In the genomic region with DNA sequence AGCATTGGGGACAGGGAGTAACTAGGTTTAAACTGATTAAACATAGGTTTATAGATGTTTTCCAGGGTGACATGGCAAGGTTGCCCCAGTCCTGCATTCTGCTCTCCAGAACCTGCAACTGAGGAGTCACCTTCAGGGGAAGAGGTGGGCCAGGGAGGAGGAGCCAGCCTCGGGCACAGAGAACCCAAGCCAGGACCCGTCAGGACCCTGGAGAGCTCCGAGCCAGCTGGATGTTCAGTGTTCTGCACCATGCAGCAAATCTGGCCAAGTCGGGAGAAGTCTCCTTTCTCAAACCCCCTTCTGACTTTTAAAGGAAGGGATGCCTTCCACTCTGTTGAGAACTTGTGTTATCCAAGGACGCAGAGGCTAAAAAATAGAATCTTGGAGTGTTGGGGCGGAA, we compare ENCODE assay signal across 9 cellular contexts.
A peak's percentile ranks its signal among the peaks of the same experiment; 100 is the strongest.
DNase-seq lines count a peak whose midpoint lies in the region; TF ChIP-seq lines count a peak whose summit lies in the region.
"Had no signal": no experiment of that assay in that cellular context is flagged by ENCODE, and none has a peak within 500 bp of the region (broad histone marks: within the 10 kb centered on the region; RNA-seq: fewer than 3 reads in every experiment).

No MANE protein-coding gene starts in this region.

- CTCF ChIA-PET in MCF 10A (lab: Yijun Ruan, JAX) = interaction anchor here (0.6 to 7.6 kb wide), 4 partner anchors 10 to 128 kb away, joined by 3 to 104 read pairs (median 30); no protein-coding TSS in a partner anchor

- H3K36me3 ChIP-seq in breast epithelium = no peaks in the 10 kb centered on the region
- no peaks in the 10 kb centered on the region for H3K36me3 ChIP-seq in testis (ENCODE audit: low read depth, missing control alignments)
- no peaks in the 10 kb centered on the region for H3K36me3 ChIP-seq in transverse colon

- H3K4me3 ChIP-seq in breast epithelium (no peak overlapping the region), testis (no peak overlapping the region), transverse colon (no peak overlapping the region)

- peak; percentile 55 for DNase-seq in MCF 10A (ENCODE audit: unreplicated experiment)
- no peak for DNase-seq in breast epithelium (ENCODE audit: low spot score in 2 of 2)
- DNase-seq in activated CD8-positive, alpha-beta memory T cell treated with anti-CD3 and anti-CD28 coated beads, Interleukin-2, amount 50 U/mL, for 48 hours = peak; percentile 81
- DNase-seq in hepatic stellate cell (ENCODE audit: low spot score) = peak; percentile 29
- peak; percentile 72 for DNase-seq in testis
- no peak for DNase-seq in transverse colon
- no peak for DNase-seq in Ammon's horn (ENCODE audit: low spot score)
- no peak for DNase-seq in NCI-H526 (lab: John Stamatoyannopoulos, UW)

- H3K9me3 ChIP-seq in breast epithelium (no peaks in the 10 kb centered on the region), testis (no peaks in the 10 kb centered on the region), transverse colon (no peaks in the 10 kb centered on the region)

- no peak for TF ChIP-seq EP300 in transverse colon (IDR thresholded peaks at IDR 0.05; ENCODE audit: low read depth)

- TF ChIP-seq POLR2A in breast epithelium (IDR thresholded peaks at IDR 0.05) = no peak
- TF ChIP-seq POLR2A in testis (IDR thresholded peaks at IDR 0.05) = no peak
- no peak for TF ChIP-seq POLR2A in transverse colon (IDR thresholded peaks at IDR 0.05)

- H3K36me3 Mint-ChIP-seq in MCF 10A (ENCODE audit: insufficient read depth, unreplicated experiment) = no peaks in the 10 kb centered on the region
- H3K36me3 Mint-ChIP-seq: stimulated activated effector memory CD8-positive, alpha-beta T cell treated with anti-CD3 and anti-CD28 coated beads, Interleukin-12 subunit alpha, Interleukin-12 subunit beta, amount 100 ng/mL, for 72 hours had no signal

- H3K9me3 Mint-ChIP-seq in MCF 10A (ENCODE audit: unreplicated experiment) = no peaks in the 10 kb centered on the region
- H3K9me3 Mint-ChIP-seq: stimulated activated effector memory CD8-positive, alpha-beta T cell treated with anti-CD3 and anti-CD28 coated beads, Interleukin-12 subunit alpha, Interleukin-12 subunit beta, amount 100 ng/mL, for 72 hours had no signal

- in situ Hi-C loops in transverse colon (cut with MboI; ENCODE audit: low pct_ligation_motif_present in 1 of 4, low pct_unique_long_range_greater_than_20kb in 1 of 4, low sequenced_read_pairs in 3 of 4) = loop anchor here in 2 of 4 donors (25.0 kb wide), 1 partner anchor 308 kb away; no protein-coding TSS in a partner anchor

- POLR2A ChIA-PET in MCF 10A (lab: Yijun Ruan, JAX) = interaction anchor here (1.4 kb wide), 1 partner anchor 14 kb away, joined by 3 read pairs; no protein-coding TSS in a partner anchor

- BruUV-seq in MCF 10A (replicated peaks; lab: Mats Ljungman, UMichigan) = no TSS peak

- no peak overlapping the region for H3K27ac Mint-ChIP-seq in MCF 10A (ENCODE audit: low read depth, unreplicated experiment)
- H3K27ac Mint-ChIP-seq: stimulated activated effector memory CD8-positive, alpha-beta T cell treated with anti-CD3 and anti-CD28 coated beads, Interleukin-12 subunit alpha, Interleukin-12 subunit beta, amount 100 ng/mL, for 72 hours had no signal

- H3K27me3 Mint-ChIP-seq in MCF 10A (ENCODE audit: insufficient read depth, unreplicated experiment) = no peaks in the 10 kb centered on the region

- H3K27ac ChIP-seq in breast epithelium (no peak overlapping the region), testis (no peak overlapping the region), transverse colon (no peak overlapping the region)

- H3K27me3 ChIP-seq in breast epithelium = peaks cover 0 to 37% of the 10 kb centered on the region in 2 donors
- no peaks in the 10 kb centered on the region for H3K27me3 ChIP-seq in testis
- peaks cover 18% of the 10 kb centered on the region for H3K27me3 ChIP-seq in transverse colon

- no peaks in the 10 kb centered on the region for H3K4me1 ChIP-seq in breast epithelium
- H3K4me1 ChIP-seq in testis = no peaks in the 10 kb centered on the region
- H3K4me1 ChIP-seq in transverse colon = no peaks in the 10 kb centered on the region

- no peak overlapping the region for H3K4me3 Mint-ChIP-seq in MCF 10A (ENCODE audit: unreplicated experiment)
- H3K4me3 Mint-ChIP-seq: stimulated activated effector memory CD8-positive, alpha-beta T cell treated with anti-CD3 and anti-CD28 coated beads, Interleukin-12 subunit alpha, Interleukin-12 subunit beta, amount 100 ng/mL, for 72 hours had no signal

- 10 to 12% methylated on average over 6 of the region's 6 CpGs for WGBS in testis, 2 donors
- 19 to 80% methylated on average over 1 to 6 of the region's 6 CpGs for WGBS in transverse colon (ENCODE audit: low coverage in 1 of 2), 2 donors

- H3K4me1 Mint-ChIP-seq in MCF 10A (ENCODE audit: insufficient read depth, unreplicated experiment) = no peaks in the 10 kb centered on the region

- intact Hi-C loops in MCF 10A (cut with micrococcal nuclease) (loop anchor here (10.0 kb wide), 1 partner anchor 581 kb away; no protein-coding TSS in a partner anchor), breast epithelium (cut with DNase I; ENCODE audit: low total_unique reads) (no loop called here), testis (cut with DNase I; ENCODE audit: low total_unique reads) (loop anchor here (10.0 kb wide), 1 partner anchor 301 kb away; no protein-coding TSS in a partner anchor), transverse colon (cut with DNase I; ENCODE audit: low total_unique reads) (no loop called here)

- TF ChIP-seq CTCF in MCF 10A (IDR thresholded peaks at IDR 0.05; ENCODE audit: unreplicated experiment) = no peak
- TF ChIP-seq CTCF in breast epithelium (IDR thresholded peaks at IDR 0.05) = no peak
- TF ChIP-seq CTCF in testis (IDR thresholded peaks at IDR 0.05) = no peak
- no peak for TF ChIP-seq CTCF in transverse colon (IDR thresholded peaks at IDR 0.05)

Comparison
In these comparisons a context has a peak if more than half of its experiments do, and no peak if none do; other contexts are left out.
1. DNase-seq: peak in MCF 10A (single experiment), activated CD8-positive, alpha-beta memory T cell treated with anti-CD3 and anti-CD28 coated beads, Interleukin-2, amount 50 U/mL, for 48 hours (single experiment), hepatic stellate cell (single experiment) and testis (single experiment); none in breast epithelium (0 of 2), transverse colon (single experiment), Ammon's horn (single experiment) and NCI-H526 (0 of 2).
2. intact Hi-C loops: an anchor here in MCF 10A (10.0 kb wide) and testis (10.0 kb wide); none called in breast epithelium and transverse colon.